ENCODE assay signal across 2 cellular contexts in the genomic region with DNA sequence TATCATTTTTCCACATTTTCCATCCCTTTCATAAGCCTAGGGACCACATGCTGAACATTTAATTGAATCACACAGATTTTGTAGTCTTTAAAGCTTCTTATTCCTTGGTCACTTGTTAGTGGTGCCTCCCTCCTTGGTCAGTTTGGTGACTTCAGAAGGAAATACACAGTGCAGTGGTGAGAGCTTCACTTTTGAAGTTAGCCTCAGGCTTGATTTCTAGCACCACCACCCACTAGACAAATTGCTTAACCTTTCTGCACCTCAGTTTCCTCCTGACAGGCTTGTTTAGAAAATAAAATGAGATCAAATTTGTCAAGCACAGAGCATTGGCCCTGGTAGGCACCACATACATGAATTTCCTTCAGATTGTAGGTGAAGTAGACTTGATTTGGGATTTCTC.
TF ChIP-seq lines count a peak whose summit lies in the region.

No MANE protein-coding gene starts in this region.

TF ChIP-seq in IMR-90, 13 proteins besides CTCF, POLR2A, EP300 and RAD21:
- TF ChIP-seq MAZ (IDR thresholded peaks at IDR 0.05; ENCODE audit: borderline replicate concordance, low read depth, low read length) (no peak), SMC3 (IDR thresholded peaks at IDR 0.05; ENCODE audit: low read depth, low read length) (no peak), NFE2L2 (IDR thresholded peaks at IDR 0.05; ENCODE audit: low read depth, low read length) (no peak), CHD1 (IDR thresholded peaks at IDR 0.05; ENCODE audit: low read depth, low read length) (no peak), USF2 (IDR thresholded peaks at IDR 0.05; ENCODE audit: low read depth, low read length) (no peak), RFX5 (IDR thresholded peaks at IDR 0.05; ENCODE audit: low read depth, low read length) (no peak)
- TF ChIP-seq, protein P1, sequence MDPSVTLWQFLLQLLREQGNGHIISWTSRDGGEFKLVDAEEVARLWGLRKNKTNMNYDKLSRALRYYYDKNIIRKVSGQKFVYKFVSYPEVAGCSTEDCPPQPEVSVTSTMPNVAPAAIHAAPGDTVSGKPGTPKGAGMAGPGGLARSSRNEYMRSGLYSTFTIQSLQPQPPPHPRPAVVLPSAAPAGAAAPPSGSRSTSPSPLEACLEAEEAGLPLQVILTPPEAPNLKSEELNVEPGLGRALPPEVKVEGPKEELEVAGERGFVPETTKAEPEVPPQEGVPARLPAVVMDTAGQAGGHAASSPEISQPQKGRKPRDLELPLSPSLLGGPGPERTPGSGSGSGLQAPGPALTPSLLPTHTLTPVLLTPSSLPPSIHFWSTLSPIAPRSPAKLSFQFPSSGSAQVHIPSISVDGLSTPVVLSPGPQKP (IDR thresholded peaks at IDR 0.05; ENCODE audit: borderline replicate concordance, low read depth, low read length) = no peak

TF ChIP-seq in K562, 482 proteins besides CTCF, POLR2A, EP300 and RAD21 (continued from another document):
- TF ChIP-seq ZNF407 (IDR thresholded peaks at IDR 0.05; ENCODE audit: low read depth) = no peak
- TF ChIP-seq TSHZ1 (CRISPR knock-in tag; IDR thresholded peaks at IDR 0.05) = no peak
- TF ChIP-seq ARID2 (IDR thresholded peaks at IDR 0.05) = no peak
- TF ChIP-seq, protein P2, sequence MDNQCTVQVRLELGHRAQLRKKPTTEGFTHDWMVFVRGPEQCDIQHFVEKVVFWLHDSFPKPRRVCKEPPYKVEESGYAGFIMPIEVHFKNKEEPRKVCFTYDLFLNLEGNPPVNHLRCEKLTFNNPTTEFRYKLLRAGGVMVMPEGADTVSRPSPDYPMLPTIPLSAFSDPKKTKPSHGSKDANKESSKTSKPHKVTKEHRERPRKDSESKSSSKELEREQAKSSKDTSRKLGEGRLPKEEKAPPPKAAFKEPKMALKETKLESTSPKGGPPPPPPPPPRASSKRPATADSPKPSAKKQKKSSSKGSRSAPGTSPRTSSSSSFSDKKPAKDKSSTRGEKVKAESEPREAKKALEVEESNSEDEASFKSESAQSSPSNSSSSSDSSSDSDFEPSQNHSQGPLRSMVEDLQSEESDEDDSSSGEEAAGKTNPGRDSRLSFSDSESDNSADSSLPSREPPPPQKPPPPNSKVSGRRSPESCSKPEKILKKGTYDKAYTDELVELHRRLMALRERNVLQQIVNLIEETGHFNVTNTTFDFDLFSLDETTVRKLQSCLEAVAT (IDR thresholded peaks at IDR 0.05) = no peak
- TF ChIP-seq ZNF764 (CRISPR knock-in tag; IDR thresholded peaks at IDR 0.05; ENCODE audit: low read depth) = no peak
- no peak for TF ChIP-seq FOXA3 (CRISPR knock-in tag; conservative IDR thresholded peaks at IDR 0.05 in 1 of 2, IDR thresholded peaks at IDR 0.05 in 1 of 2)
- no peak for TF ChIP-seq POLR3G (IDR thresholded peaks at IDR 0.05; ENCODE audit: extremely low read depth, insufficient read length, insufficient replicate concordance)
- no peak for TF ChIP-seq MTA2 (IDR thresholded peaks at IDR 0.05; ENCODE audit: low read depth)
- no peak for TF ChIP-seq RBM34 (IDR thresholded peaks at IDR 0.05; ENCODE audit: borderline replicate concordance, insufficient read depth, low read length)
- TF ChIP-seq, protein P3, sequence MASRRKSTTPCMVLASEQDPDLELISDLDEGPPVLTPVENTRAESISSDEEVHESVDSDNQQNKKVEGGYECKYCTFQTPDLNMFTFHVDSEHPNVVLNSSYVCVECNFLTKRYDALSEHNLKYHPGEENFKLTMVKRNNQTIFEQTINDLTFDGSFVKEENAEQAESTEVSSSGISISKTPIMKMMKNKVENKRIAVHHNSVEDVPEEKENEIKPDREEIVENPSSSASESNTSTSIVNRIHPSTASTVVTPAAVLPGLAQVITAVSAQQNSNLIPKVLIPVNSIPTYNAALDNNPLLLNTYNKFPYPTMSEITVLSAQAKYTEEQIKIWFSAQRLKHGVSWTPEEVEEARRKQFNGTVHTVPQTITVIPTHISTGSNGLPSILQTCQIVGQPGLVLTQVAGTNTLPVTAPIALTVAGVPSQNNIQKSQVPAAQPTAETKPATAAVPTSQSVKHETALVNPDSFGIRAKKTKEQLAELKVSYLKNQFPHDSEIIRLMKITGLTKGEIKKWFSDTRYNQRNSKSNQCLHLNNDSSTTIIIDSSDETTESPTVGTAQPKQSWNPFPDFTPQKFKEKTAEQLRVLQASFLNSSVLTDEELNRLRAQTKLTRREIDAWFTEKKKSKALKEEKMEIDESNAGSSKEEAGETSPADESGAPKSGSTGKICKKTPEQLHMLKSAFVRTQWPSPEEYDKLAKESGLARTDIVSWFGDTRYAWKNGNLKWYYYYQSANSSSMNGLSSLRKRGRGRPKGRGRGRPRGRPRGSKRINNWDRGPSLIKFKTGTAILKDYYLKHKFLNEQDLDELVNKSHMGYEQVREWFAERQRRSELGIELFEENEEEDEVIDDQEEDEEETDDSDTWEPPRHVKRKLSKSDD (conservative IDR thresholded peaks at IDR 0.05; ENCODE audit: low read length) = no peak
- TF ChIP-seq SREBF1 (IDR thresholded peaks at IDR 0.05; ENCODE audit: borderline replicate concordance, low read depth, low read length) = no peak
